ENCODE assay signal across 11 cellular contexts in the genomic region with DNA sequence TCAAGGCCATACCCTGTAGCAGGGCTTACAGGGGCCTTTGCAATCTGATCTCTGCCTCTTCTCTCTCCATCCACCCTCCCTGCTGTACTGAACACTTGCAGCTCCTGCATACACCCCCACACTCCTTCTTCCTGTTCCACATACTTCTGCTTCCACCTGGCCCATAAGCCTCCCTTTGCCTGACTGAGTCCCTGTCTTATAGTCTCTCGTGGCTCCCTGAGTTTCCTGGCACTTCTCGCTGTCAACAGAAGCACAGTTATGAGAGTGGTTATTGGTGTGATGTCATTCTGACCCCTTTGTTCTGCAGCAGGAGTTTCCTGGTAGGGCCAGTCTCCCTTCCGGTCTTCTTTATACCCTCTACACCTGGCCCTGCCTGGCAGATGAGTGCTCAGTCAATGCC. TPM values are rescaled to one million over a fixed set of nuclear protein-coding genes. Genes with fewer than 3 reads are reported as not detected.
A peak's percentile ranks its signal among the peaks of the same experiment; 100 is the strongest.
DNase-seq lines count a peak whose midpoint lies in the region; ATAC-seq, FAIRE-seq and TF ChIP-seq lines count a peak whose summit lies in the region.
"Had no signal": no experiment of that assay in that cellular context is flagged by ENCODE, and none has a peak within 500 bp of the region (broad histone marks: within the 10 kb centered on the region; RNA-seq: fewer than 3 reads in every experiment).

No MANE protein-coding gene starts in this region.

- no peak for TF ChIP-seq RAD21 in HepG2 (CRISPR knock-in tag; IDR thresholded peaks at IDR 0.05)

- no peaks in the 10 kb centered on the region for H3K36me3 ChIP-seq in BLaER1
- no peaks in the 10 kb centered on the region for H3K36me3 ChIP-seq in HepG2 (replicated peaks in 1 of 2; ENCODE audit: control insufficient read depth in 1 of 2, insufficient read depth in 2 of 2, low read length in 2 of 2)
- no peaks in the 10 kb centered on the region for H3K36me3 ChIP-seq in A673 (ENCODE audit: insufficient read depth, low read length, poor library complexity, severe bottlenecking)

- H3K27me3 ChIP-seq in BLaER1 = no peaks in the 10 kb centered on the region
- H3K27me3 ChIP-seq in HepG2 (ENCODE audit: control insufficient read depth in 1 of 2, insufficient read depth in 2 of 2, low read length in 2 of 2) = peaks cover 2 to 11% of the 10 kb centered on the region in 2 experiments; a peak in 2 of 5 replicates
- H3K27me3 ChIP-seq in A673 (replicated peaks; ENCODE audit: insufficient read depth, low read depth, low read length, poor library complexity) = no peaks in the 10 kb centered on the region

- ATAC-seq in HepG2 (peak; percentile 63), GM21367 (IDR thresholded peaks at IDR 0.05; ENCODE audit: unreplicated experiment) (no peak), HG03159 (IDR thresholded peaks at IDR 0.05; ENCODE audit: unreplicated experiment) (no peak)

- H3K9ac ChIP-seq in BLaER1 (no peak overlapping the region), HepG2 (ENCODE audit: insufficient read depth, low read depth, low read length) (no peak overlapping the region)

- H4K20me1 ChIP-seq in BLaER1 (no peaks in the 10 kb centered on the region), HepG2 (ENCODE audit: insufficient read depth, low read length) (no peaks in the 10 kb centered on the region)

- H3K27ac ChIP-seq in BLaER1 = peak overlapping the region; percentile 25; the same call in 1 of the 2 replicates
- H3K27ac ChIP-seq in HepG2 (ENCODE audit: extremely low read length, insufficient read depth, low read length) = no peak overlapping the region
- H3K27ac ChIP-seq in A673 (ENCODE audit: low read depth, low read length, poor library complexity, severe bottlenecking) = no peak overlapping the region

- intact Hi-C loops in HepG2 (cut with micrococcal nuclease; ENCODE audit: unreplicated experiment) (no loop called here), A673 (cut with micrococcal nuclease; ENCODE audit: unreplicated experiment) (no loop called here)

- TF ChIP-seq EP300 in HepG2 (IDR thresholded peaks at IDR 0.05; ENCODE audit: low read depth in 2 of 2, low read length in 2 of 2) (no peak), HepG2 (CRISPR knock-in tag; IDR thresholded peaks at IDR 0.05; ENCODE audit: borderline replicate concordance) (no peak)

- peaks cover 27% of the 10 kb centered on the region for H3K4me1 ChIP-seq in BLaER1
- peaks cover 22% of the 10 kb centered on the region for H3K4me1 ChIP-seq in HepG2 (ENCODE audit: insufficient read depth, low read length)
- peaks cover 7% of the 10 kb centered on the region for H3K4me1 ChIP-seq in A673 (ENCODE audit: insufficient read depth, low read length, poor library complexity, severe bottlenecking)

- WGBS in HepG2 (ENCODE audit: low lambda C conversion rate) = 35% methylated on average over 3 of the region's 3 CpGs

- H3K4me2 ChIP-seq in BLaER1 (peak overlapping the region; percentile 47), HepG2 (ENCODE audit: low read depth, low read length) (no peak overlapping the region)

- TF ChIP-seq POLR2A in HepG2 (IDR thresholded peaks at IDR 0.05; ENCODE audit: insufficient read depth in 1 of 2, low read depth in 2 of 2, low read length in 2 of 2) = no peak

- CTCF ChIA-PET in HepG2 (lab: Yijun Ruan, JAX; ENCODE audit: low intra/inter-chr PET ratio, low total read pairs) (no interaction called here), A673 (lab: Charles Lee) (no interaction called here)

- FAIRE-seq in HepG2 (lab: Jason Lieb, UNC) = no peak

- in situ Hi-C loops in HepG2 (cut with HindIII; ENCODE audit: extremely low pct_ligation_motif_present, low pct_unique_long_range_greater_than_20kb) (no loop called here), G401 (cut with HindIII; ENCODE audit: low sequenced_read_pairs) (no loop called here)

- peak; percentile 13 for DNase-seq in GM20000 (ENCODE audit: low spot score)
- peak; percentile 87 to 90 for DNase-seq in SHP77 (lab: John Stamatoyannopoulos, UW)
- no peak for DNase-seq in HepG2 (ENCODE audit: low spot score)
- DNase-seq in A673 (ENCODE audit: low spot score) = no peak
- DNase-seq in G401 (ENCODE audit: low spot score) = no peak
- DNase-seq: activated CD4-positive, alpha-beta memory T cell treated with anti-CD3 and anti-CD28 coated beads for 36 hours; activated naive CD4-positive, alpha-beta T cell treated with anti-CD3 and anti-CD28 coated beads for 36 hours; OCI-M1 had no signal

- POLR2A ChIA-PET in HepG2 (lab: Yijun Ruan, JAX) = no interaction called here
- POLR2A ChIA-PET in A673 (lab: Charles Lee; ENCODE audit: low non-redundant PET) = no interaction called here

- no peak overlapping the region for H2AFZ ChIP-seq in HepG2 (ENCODE audit: low read length)

- no peaks in the 10 kb centered on the region for H3K79me2 ChIP-seq in HepG2 (ENCODE audit: insufficient read depth, low read length)

- no peak overlapping the region for H3K4me3 ChIP-seq in BLaER1
- H3K4me3 ChIP-seq in HepG2 (replicated peaks in 1 of 3; ENCODE audit: insufficient read depth in 1 of 3, low read depth in 2 of 3, low read length in 3 of 3) = no peak overlapping the region
- H3K4me3 ChIP-seq in A673 (ENCODE audit: low read depth, low read length, poor library complexity, severe bottlenecking) = no peak overlapping the region

- BruUV-seq in HepG2 (replicated peaks; lab: Mats Ljungman, UMichigan) (no TSS peak), A673 (replicated peaks; lab: Mats Ljungman, UMichigan) (no TSS peak)

- no peaks in the 10 kb centered on the region for H3K9me3 ChIP-seq in BLaER1
- H3K9me3 ChIP-seq in HepG2 (ENCODE audit: low read length) = no peaks in the 10 kb centered on the region
- no peaks in the 10 kb centered on the region for H3K9me3 ChIP-seq in A673 (ENCODE audit: low read depth, low read length, poor library complexity, severe bottlenecking)

- TF ChIP-seq CTCF in GM20000 (IDR thresholded peaks at IDR 0.05; ENCODE audit: extremely low read depth, missing control alignments) (no peak), HepG2 (CRISPR knock-in tag; IDR thresholded peaks at IDR 0.05) (no peak), A673 (conservative IDR thresholded peaks at IDR 0.05; ENCODE audit: low read depth, low read length) (no peak)

RNA-seq across cellular contexts. Expression of a gene that starts 20.3 kb away (rescaled TPM):
- total RNA-seq in HepG2 (2016; rRNA removed; fragmentation: Illumina TruSeq; extraction: Trizol) (not detected in 2 replicates), A673 (2021) (not detected in 2 replicates)
- not detected in 2 replicates for total RNA-seq in HepG2 (2016; cell fraction: cytosol; rRNA removed; fragmentation: Illumina TruSeq; extraction: Trizol; ENCODE audit: low read depth)
- total RNA-seq in HepG2 (2016; cell fraction: insoluble cytoplasmic fraction; rRNA removed; fragmentation: Illumina TruSeq; extraction: Trizol) = not detected in 2 replicates
- not detected in 2 replicates for total RNA-seq in HepG2 (2016; cell fraction: membrane; rRNA removed; fragmentation: Illumina TruSeq; extraction: Trizol)
- not detected in 2 replicates for total RNA-seq in HepG2 (2016; cell fraction: nucleus; rRNA removed; fragmentation: Illumina TruSeq; extraction: Trizol)
- polyA plus RNA-seq in HepG2 (2011; rRNA removed) = 0.01 TPM in 1 of 2 replicates, not detected in the other
- 0.01 TPM in 1 of 2 replicates, not detected in the other for polyA plus RNA-seq in HepG2 (2011; cell fraction: cytosol; rRNA removed)
- 0.03 TPM in 1 of 2 replicates, not detected in the other for polyA plus RNA-seq in HepG2 (2011; cell fraction: nucleus; rRNA removed)
- polyA plus RNA-seq in HepG2 (2012) = 0.07 TPM in 1 of 2 replicates, not detected in the other
- not detected in 2 replicates for polyA plus RNA-seq in HepG2 (2016; cell fraction: cytosol; fragmentation: Illumina TruSeq; extraction: Trizol; ENCODE audit: low read depth)
- polyA plus RNA-seq in HepG2 (2016; cell fraction: insoluble cytoplasmic fraction; fragmentation: Illumina TruSeq; extraction: Trizol; ENCODE audit: low read depth) = not detected in 2 replicates
- not detected in 2 replicates for polyA plus RNA-seq in HepG2 (2016; cell fraction: membrane; fragmentation: Illumina TruSeq; extraction: Trizol; ENCODE audit: low read depth)
- not detected in 2 replicates for polyA plus RNA-seq in HepG2 (2016; cell fraction: nucleus; fragmentation: Illumina TruSeq; extraction: Trizol; ENCODE audit: insufficient read depth, low read depth)
- polyA minus RNA-seq in HepG2 (2011; rRNA and poly(A)+ RNA removed; ENCODE audit: low replicate concordance) = 0.58 TPM in 1 of 2 replicates, not detected in the other
- polyA minus RNA-seq in HepG2 (2011; cell fraction: cytosol; rRNA and poly(A)+ RNA removed) = not detected in 2 replicates
- not detected in 2 replicates for polyA minus RNA-seq in HepG2 (2011; cell fraction: nucleus; rRNA and poly(A)+ RNA removed)
- total RNA-seq in G401 (2014; rRNA removed; shearing (Covaris generic)) = 0.43 and 1.1 TPM in 2 replicates

RNA-seq across cellular contexts. Expression of a gene that starts 49.0 kb away (rescaled TPM):
- 1.5 and 4.0 TPM in 2 replicates for total RNA-seq in HepG2 (2016; rRNA removed; fragmentation: Illumina TruSeq; extraction: Trizol)
- total RNA-seq in HepG2 (2016; cell fraction: cytosol; rRNA removed; fragmentation: Illumina TruSeq; extraction: Trizol; ENCODE audit: low read depth) = 1.3 and 1.5 TPM in 2 replicates
- 2.3 and 5.0 TPM in 2 replicates for total RNA-seq in HepG2 (2016; cell fraction: insoluble cytoplasmic fraction; rRNA removed; fragmentation: Illumina TruSeq; extraction: Trizol)
- 2.2 and 3.9 TPM in 2 replicates for total RNA-seq in HepG2 (2016; cell fraction: membrane; rRNA removed; fragmentation: Illumina TruSeq; extraction: Trizol)
- 3.0 and 4.6 TPM in 2 replicates for total RNA-seq in HepG2 (2016; cell fraction: nucleus; rRNA removed; fragmentation: Illumina TruSeq; extraction: Trizol)
- polyA plus RNA-seq in HepG2 (2011; rRNA removed) = 15.3 and 21.0 TPM in 2 replicates
- 8.7 and 14.4 TPM in 2 replicates for polyA plus RNA-seq in HepG2 (2011; cell fraction: cytosol; rRNA removed)
- polyA plus RNA-seq in HepG2 (2011; cell fraction: nucleus; rRNA removed) = 26.2 and 40.5 TPM in 2 replicates
- 6.3 and 14.3 TPM in 2 replicates for polyA plus RNA-seq in HepG2 (2012)
- polyA plus RNA-seq in HepG2 (2016; cell fraction: cytosol; fragmentation: Illumina TruSeq; extraction: Trizol; ENCODE audit: low read depth) = 0.71 and 1.4 TPM in 2 replicates
- 1.6 TPM in 2 replicates for polyA plus RNA-seq in HepG2 (2016; cell fraction: insoluble cytoplasmic fraction; fragmentation: Illumina TruSeq; extraction: Trizol; ENCODE audit: low read depth)
- 1.5 and 1.7 TPM in 2 replicates for polyA plus RNA-seq in HepG2 (2016; cell fraction: membrane; fragmentation: Illumina TruSeq; extraction: Trizol; ENCODE audit: low read depth)
- polyA plus RNA-seq in HepG2 (2016; cell fraction: nucleus; fragmentation: Illumina TruSeq; extraction: Trizol; ENCODE audit: insufficient read depth, low read depth) = 3.9 TPM in 2 replicates
- polyA minus RNA-seq in HepG2 (2011; rRNA and poly(A)+ RNA removed; ENCODE audit: low replicate concordance) = 9.0 and 60.1 TPM in 2 replicates
- 6.6 and 10.6 TPM in 2 replicates for polyA minus RNA-seq in HepG2 (2011; cell fraction: cytosol; rRNA and poly(A)+ RNA removed)
- 24.5 and 47.1 TPM in 2 replicates for polyA minus RNA-seq in HepG2 (2011; cell fraction: nucleus; rRNA and poly(A)+ RNA removed)
- total RNA-seq in A673 (2021) = 25.9 and 58.3 TPM in 2 replicates
- 21.0 and 31.1 TPM in 2 replicates for total RNA-seq in G401 (2014; rRNA removed; shearing (Covaris generic))

RNA-seq across cellular contexts. Expression of a gene that starts 59.9 kb away (rescaled TPM):
- not detected in 2 replicates for total RNA-seq in HepG2 (2016; rRNA removed; fragmentation: Illumina TruSeq; extraction: Trizol)
- total RNA-seq in HepG2 (2016; cell fraction: cytosol; rRNA removed; fragmentation: Illumina TruSeq; extraction: Trizol; ENCODE audit: low read depth) = not detected in 2 replicates
- not detected in 2 replicates for total RNA-seq in HepG2 (2016; cell fraction: insoluble cytoplasmic fraction; rRNA removed; fragmentation: Illumina TruSeq; extraction: Trizol)
- not detected in 2 replicates for total RNA-seq in HepG2 (2016; cell fraction: membrane; rRNA removed; fragmentation: Illumina TruSeq; extraction: Trizol)
- total RNA-seq in HepG2 (2016; cell fraction: nucleus; rRNA removed; fragmentation: Illumina TruSeq; extraction: Trizol) = not detected in 2 replicates
- polyA plus RNA-seq in HepG2 (2011; rRNA removed) = 0.05 TPM in 1 of 2 replicates, not detected in the other
- not detected in 2 replicates for polyA plus RNA-seq in HepG2 (2011; cell fraction: cytosol; rRNA removed)
- not detected in 2 replicates for polyA plus RNA-seq in HepG2 (2011; cell fraction: nucleus; rRNA removed)
- polyA plus RNA-seq in HepG2 (2012) = not detected in 2 replicates
- polyA plus RNA-seq in HepG2 (2016; cell fraction: cytosol; fragmentation: Illumina TruSeq; extraction: Trizol; ENCODE audit: low read depth) = not detected in 2 replicates
- not detected in 2 replicates for polyA plus RNA-seq in HepG2 (2016; cell fraction: insoluble cytoplasmic fraction; fragmentation: Illumina TruSeq; extraction: Trizol; ENCODE audit: low read depth)
- polyA plus RNA-seq in HepG2 (2016; cell fraction: membrane; fragmentation: Illumina TruSeq; extraction: Trizol; ENCODE audit: low read depth) = not detected in 2 replicates
- polyA plus RNA-seq in HepG2 (2016; cell fraction: nucleus; fragmentation: Illumina TruSeq; extraction: Trizol; ENCODE audit: insufficient read depth, low read depth) = not detected in 2 replicates
- not detected in 2 replicates for polyA minus RNA-seq in HepG2 (2011; rRNA and poly(A)+ RNA removed; ENCODE audit: low replicate concordance)
- polyA minus RNA-seq in HepG2 (2011; cell fraction: cytosol; rRNA and poly(A)+ RNA removed) = not detected in 2 replicates
- polyA minus RNA-seq in HepG2 (2011; cell fraction: nucleus; rRNA and poly(A)+ RNA removed) = not detected in 2 replicates
- not detected in 2 replicates for total RNA-seq in A673 (2021)
- total RNA-seq in G401 (2014; rRNA removed; shearing (Covaris generic)) = not detected in 2 replicates
- total RNA-seq: activated CD4-positive, alpha-beta memory T cell treated with anti-CD3 and anti-CD28 coated beads for 36 hours; activated naive CD4-positive, alpha-beta T cell treated with anti-CD3 and anti-CD28 coated beads for 36 hours had no signal

Comparison
In these comparisons a context has a peak if more than half of its experiments do, and no peak if none do; other contexts are left out.
1. DNase-seq: peak in GM20000 (single experiment) and SHP77 (2 of 2); none in HepG2 (single experiment), A673 (single experiment) and G401 (single experiment).